5 cellular contexts compared by ENCODE assay signal in genomic region chr2:71092491-71093260, GRCh38. TPM values are rescaled to one million over a fixed set of nuclear protein-coding genes. Genes with fewer than 3 reads are reported as not detected.
DNase-seq lines count a peak whose midpoint lies in the region; ATAC-seq, FAIRE-seq and TF ChIP-seq lines count a peak whose summit lies in the region.
"Not testable (repeated sequence)": the region's sequence is repeated elsewhere in the genome, so short reads cannot be mapped to it uniquely, and the experiment has no call there.

No MANE protein-coding gene starts in this region.

- DNase-seq in fibroblast of gingiva (ENCODE audit: low read depth) (peak; percentile 10), kidney (peak; percentile 43), aorta (peak in 1 of 2 donors; percentile 61)
- not testable (repeated sequence) for DNase-seq in sciatic nerve (ENCODE audit: low spot score); thoracic aorta (ENCODE audit: low spot score)

- H3K9ac ChIP-seq in kidney (ENCODE audit: low read length in 2 of 2), result not testable (repeated sequence)

- H3K27me3 ChIP-seq in thoracic aorta (replicated peaks; ENCODE audit: insufficient read depth); aorta (ENCODE audit: control insufficient read depth in 1 of 2, insufficient read depth in 2 of 2, low read length in 1 of 2): not testable (repeated sequence)

- peak; percentile 24 for ATAC-seq in sciatic nerve
- ATAC-seq in thoracic aorta (ENCODE audit: insufficient number of reproducible peaks, low FRiP score, low read depth), result not testable (repeated sequence)
- ATAC-seq in aorta (ENCODE audit: low FRiP score), result peak; percentile 56

- not testable (repeated sequence) for H3K27ac ChIP-seq in kidney (ENCODE audit: low read depth in 2 of 2, low read length in 2 of 2); aorta (ENCODE audit: low read depth in 1 of 2, low read length in 2 of 2)
- peak overlapping the region in 1 of 2 donors; percentile 54 for H3K27ac ChIP-seq in thoracic aorta

- WGBS in aorta, 2 donors, result 35 to 37% methylated on average over 33 of the region's 33 CpGs

- H3K4me1 ChIP-seq in kidney (ENCODE audit: control insufficient read depth in 1 of 2, insufficient read depth in 1 of 2, low read depth in 1 of 2, low read length in 2 of 2); thoracic aorta (ENCODE audit: control insufficient read depth in 1 of 2, low read depth in 2 of 2); aorta (ENCODE audit: control insufficient read depth in 1 of 2, insufficient read depth in 2 of 2, low read length in 2 of 2): not testable (repeated sequence)

- not testable (repeated sequence) for TF ChIP-seq CTCF in kidney (IDR thresholded peaks at IDR 0.05; ENCODE audit: borderline replicate concordance, extremely low read depth, insufficient read depth); thoracic aorta (IDR thresholded peaks at IDR 0.05)

- H3K36me3 ChIP-seq in kidney (ENCODE audit: control insufficient read depth in 1 of 2, insufficient read depth in 2 of 2, low read length in 2 of 2); thoracic aorta; aorta (ENCODE audit: control insufficient read depth in 1 of 2, insufficient read depth in 2 of 2, low read length in 1 of 2): not testable (repeated sequence)

- intact Hi-C loops in kidney (cut with DNase I); sciatic nerve (cut with DNase I); aorta (cut with DNase I): not testable (repeated sequence)

- not testable (repeated sequence) for H3K4me3 ChIP-seq in kidney (ENCODE audit: low read length in 2 of 2); aorta (ENCODE audit: low read length in 2 of 2)
- H3K4me3 ChIP-seq in thoracic aorta, result peak overlapping the region; percentile 59

- FAIRE-seq in kidney (lab: Jason Lieb, UNC), result not testable (repeated sequence)

- H3K9me3 ChIP-seq in kidney (ENCODE audit: control insufficient read depth in 1 of 2, low read length in 2 of 2); thoracic aorta; aorta (ENCODE audit: control insufficient read depth, low read length): not testable (repeated sequence)

RNA-seq across cellular contexts. Expression of gene NAGK, which starts 24.2 kb away (rescaled TPM):
- 113 TPM for total RNA-seq in kidney
- 102 TPM for polyA plus RNA-seq in kidney (ENCODE audit: insufficient read depth, low read depth, low replicate concordance)
- total RNA-seq in sciatic nerve, result 125 TPM
- total RNA-seq in thoracic aorta, result 100 to 1,000 TPM in 1 of 2 donors, 10 to 100 TPM in 1; 46.6 to 125 TPM
- 100 to 1,000 TPM in 1 of 2 donors, 10 to 100 TPM in 1; 80.1 to 141 TPM for total RNA-seq in aorta
- polyA plus RNA-seq in aorta, result 100 to 1,000 TPM in 1 of 2 donors, 10 to 100 TPM in 1; 60.5 to 199 TPM

RNA-seq across cellular contexts. Expression of gene MCEE, which starts 37.4 kb away (rescaled TPM):
- 20.3 TPM for total RNA-seq in kidney
- 29.0 TPM for polyA plus RNA-seq in kidney (ENCODE audit: insufficient read depth, low read depth, low replicate concordance)
- 25.1 TPM for total RNA-seq in sciatic nerve
- 10 to 100 TPM in 1 of 2 donors, 1 to 10 TPM in 1; 5.8 to 10.6 TPM for total RNA-seq in thoracic aorta
- 10 to 100 TPM; 16.4 to 25.6 TPM for total RNA-seq in aorta
- 10 to 100 TPM; 30.3 to 32.1 TPM for polyA plus RNA-seq in aorta

RNA-seq across cellular contexts. Expression of gene MPHOSPH10, which starts 37.8 kb away (rescaled TPM):
- total RNA-seq in kidney (32.3 TPM), sciatic nerve (36.5 TPM), thoracic aorta (10 to 100 TPM; 17.2 to 37.0 TPM), aorta (10 to 100 TPM; 28.9 to 29.7 TPM)
- polyA plus RNA-seq in kidney (ENCODE audit: insufficient read depth, low read depth, low replicate concordance) (14.6 TPM), aorta (10 to 100 TPM; 19.8 to 22.4 TPM)
